Comparison of ENCODE assay signal across 8 cellular contexts in the genomic region with DNA sequence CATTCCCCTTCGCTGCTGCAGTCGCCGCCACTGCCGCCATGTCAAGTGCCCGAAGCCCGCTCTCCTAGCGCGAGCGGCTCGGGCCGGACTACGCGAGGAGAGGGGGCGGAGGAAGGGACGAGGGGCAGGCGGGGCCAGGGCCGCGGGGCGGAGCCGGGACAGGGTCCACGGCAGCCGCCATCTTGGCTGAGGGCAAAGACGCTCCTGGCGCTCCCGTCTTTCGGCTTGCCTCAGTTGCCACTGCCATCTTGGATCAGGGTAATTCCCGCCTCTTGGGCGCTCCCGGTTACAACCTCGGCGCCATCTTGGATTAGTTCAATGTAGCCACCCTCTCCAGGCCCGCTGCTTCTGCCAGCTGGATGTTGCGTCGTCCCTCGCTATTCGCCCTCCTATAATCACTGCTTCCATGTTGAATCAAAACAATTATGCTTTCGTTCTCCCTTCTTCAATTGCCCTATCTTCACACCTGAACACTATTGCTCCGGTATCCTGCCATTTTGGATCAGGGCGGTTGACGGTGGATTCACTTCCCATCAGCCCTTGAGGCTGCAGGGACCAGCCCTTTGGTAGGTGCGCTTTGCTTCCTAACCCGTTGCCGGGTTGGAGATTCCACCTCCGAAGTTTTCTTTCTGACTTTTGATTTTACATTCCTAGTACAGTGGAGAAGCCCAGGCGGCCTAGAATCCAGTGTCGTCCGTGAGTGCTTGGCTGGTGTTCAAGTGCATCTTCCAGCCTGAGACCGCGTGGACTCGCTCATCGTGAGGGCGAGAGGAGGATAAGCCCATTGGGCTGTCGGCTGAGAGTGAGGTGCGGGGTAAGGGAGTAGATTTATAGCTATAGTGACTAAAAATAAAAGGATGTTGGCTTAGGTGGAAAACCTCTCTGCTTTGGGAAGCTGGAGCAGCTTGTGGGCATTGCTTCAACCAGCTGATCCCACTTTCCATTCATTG. TPM values are rescaled to one million over a fixed set of nuclear protein-coding genes. Genes with fewer than 3 reads are reported as not detected.
DNase-seq lines count a peak whose midpoint lies in the region; ATAC-seq, FAIRE-seq and TF ChIP-seq lines count a peak whose summit lies in the region.

Gene HACD2, minus strand, starts transcription at position 66 of the 950 bp plus-strand sequence. Its CDS starts 26 bp downstream, at position 40.

- H3K14ac ChIP-seq in H1 (ENCODE audit: insufficient read length) = no peak within 1 kb of the TSS

- no peak for FAIRE-seq in H1 (lab: Jason Lieb, UNC)

- H3K18ac ChIP-seq in H1 (ENCODE audit: extremely low read depth, low read length) = peak within 1 kb of the TSS; percentile 94

- H3K4me3 ChIP-seq in H1 (ENCODE audit: extremely low read depth in 1 of 4, insufficient read depth in 2 of 4, low read depth in 3 of 4, low read length in 4 of 4) = peak within 1 kb of the TSS; percentile 80 to 99 (median 88)

- 3% methylated on average over 43 of the region's 54 CpGs; no CpG with 5 or more reads in 1 of the 2 experiments for WGBS in H1 (ENCODE audit: extremely low coverage in 1 of 2, insufficient coverage in 1 of 2, insufficient read length in 1 of 2, insufficient replicate concordance in 2 of 2, low coverage in 1 of 2, low lambda C conversion rate in 2 of 2, missing lambda C conversion rate in 1 of 2), 2 experiments

- peak within 1 kb of the TSS; percentile 90 for H3K56ac ChIP-seq in H1 (replicated peaks; ENCODE audit: insufficient read length, low read depth, low read length)

- no peaks in the 10 kb centered on the region for H3K79me1 ChIP-seq in H1 (ENCODE audit: low read depth, low read length)

- peaks cover 0 to 12% (median 3%) of the 10 kb centered on the region in 4 experiments; a peak in 2 of 8 replicates for H3K36me3 ChIP-seq in H1 (ENCODE audit: control insufficient read depth in 2 of 4, insufficient read depth in 4 of 4, low read length in 3 of 4)

- peaks cover 13% of the 10 kb centered on the region for H3K4me1 Mint-ChIP-seq in memory B cell

- H3K4me3 Mint-ChIP-seq in memory B cell = no peak within 1 kb of the TSS

- CTCF ChIA-PET in H1 (lab: Charles Lee; ENCODE audit: partially characterized antibody) = interaction anchor here (0.8 to 3.4 kb wide), 7 partner anchors 14 to 57 kb away, joined by 3 to 16 read pairs (median 4); no protein-coding TSS in a partner anchor

- H2BK5ac ChIP-seq in H1 (ENCODE audit: low read depth, low read length) = peak within 1 kb of the TSS; percentile 100

- no peak for TF ChIP-seq RAD21 in H1 (IDR thresholded peaks at IDR 0.05 in 1 of 2, conservative IDR thresholded peaks at IDR 0.05 in 1 of 2; ENCODE audit: low read depth in 2 of 2, low read length in 2 of 2)

- TF ChIP-seq EP300 in H1 (IDR thresholded peaks at IDR 0.05; ENCODE audit: borderline replicate concordance in 1 of 2, low read depth in 2 of 2, low read length in 2 of 2) = no peak

- H3K27me3 Mint-ChIP-seq in memory B cell = no peaks in the 10 kb centered on the region

- peak within 1 kb of the TSS; percentile 82 for H2BK15ac ChIP-seq in H1 (ENCODE audit: low read length)

- peak within 1 kb of the TSS; percentile 70 for H2BK120ac ChIP-seq in H1 (replicated peaks; ENCODE audit: low read depth, low read length)

- ATAC-seq in GM21360 (IDR thresholded peaks at IDR 0.05; ENCODE audit: unreplicated experiment) = peak; percentile 89
- peak; percentile 90 for ATAC-seq in memory B cell (ENCODE audit: low read depth)

- peak within 1 kb of the TSS; percentile 80 for H4K91ac ChIP-seq in H1 (replicated peaks; ENCODE audit: insufficient read length, low read length)

- no peak within 1 kb of the TSS for H3K23ac ChIP-seq in H1 (ENCODE audit: insufficient read length)

- peaks cover 17% of the 10 kb centered on the region for H3K36me3 Mint-ChIP-seq in memory B cell

- H3K4me2 ChIP-seq in H1 (ENCODE audit: insufficient read depth in 1 of 2, low read depth in 2 of 2, low read length in 2 of 2) = peak within 1 kb of the TSS; percentile 87 to 96

- TF ChIP-seq CTCF in H1 (IDR thresholded peaks at IDR 0.05; ENCODE audit: control extremely low read depth in 1 of 3, insufficient read depth in 1 of 3, low read depth in 1 of 3, low read length in 3 of 3) = no peak

- peaks cover 9% of the 10 kb centered on the region in 2 experiments; a peak in 3 of 4 replicates for H3K9me3 ChIP-seq in H1 (ENCODE audit: insufficient read depth in 2 of 2, low read depth in 1 of 2, low read length in 1 of 2)

- H3K4ac ChIP-seq in H1 (replicated peaks; ENCODE audit: insufficient read length, low read depth, low read length) = peak within 1 kb of the TSS; percentile 48

- peaks cover 0 to 1% of the 10 kb centered on the region in 2 experiments for H4K20me1 ChIP-seq in H1 (replicated peaks in 1 of 2; ENCODE audit: control insufficient read depth in 1 of 2, insufficient read depth in 2 of 2, low read length in 2 of 2)

- POLR2A ChIA-PET in H1 (lab: Charles Lee; ENCODE audit: partially characterized antibody) = interaction anchor here (0.8 to 2.5 kb wide), 14 partner anchors 9 to 818 kb away, joined by 3 to 12 read pairs (median 4); no protein-coding TSS in a partner anchor

- peak within 1 kb of the TSS; percentile 98 for H4K8ac ChIP-seq in H1 (ENCODE audit: extremely low read depth, insufficient read depth, low read length)

- peaks cover 15% of the 10 kb centered on the region for H3K23me2 ChIP-seq in H1 (ENCODE audit: low read depth, low read length)

- peaks cover 0 to 3% of the 10 kb centered on the region in 2 experiments; a peak in 2 of 4 replicates for H3K79me2 ChIP-seq in H1 (ENCODE audit: control insufficient read depth in 1 of 2, insufficient read depth in 2 of 2, low read length in 2 of 2)

- peaks cover 0 to 3% (median 0%) of the 10 kb centered on the region in 4 experiments; a peak in 3 of 7 replicates for H3K4me1 ChIP-seq in H1 (replicated peaks in 1 of 4; ENCODE audit: control insufficient read depth in 3 of 4, insufficient read depth in 4 of 4, low read length in 3 of 4)

- peak within 1 kb of the TSS; percentile 86 for H4K5ac ChIP-seq in H1 (ENCODE audit: insufficient read length, low read depth, low read length)

- H3K9me3 Mint-ChIP-seq in memory B cell = peaks cover 4% of the 10 kb centered on the region

- H2AFZ ChIP-seq in H1 (ENCODE audit: low read length) = peak within 1 kb of the TSS; percentile 100

- H3K27ac Mint-ChIP-seq in memory B cell = no peak within 1 kb of the TSS

- DNase-seq in COLO668 (lab: John Stamatoyannopoulos, UW; ENCODE audit: unreplicated experiment) = peak; percentile 94
- DNase-seq in HT1080 (ENCODE audit: low read depth) = peak; percentile 98
- peak; percentile 97 for DNase-seq in NOMO-1 treated with DMSO at 0.1 percent for 48 hours (lab: John Stamatoyannopoulos, UW; ENCODE audit: unreplicated experiment)
- DNase-seq in activated CD8-positive, alpha-beta memory T cell treated with anti-CD3 and anti-CD28 coated beads for 4 hours (ENCODE audit: low read depth in 2 of 2) = peak; percentile 85 to 90
- peak; percentile 95 for DNase-seq in H1 (ENCODE audit: low read depth in 1 of 2, low spot score in 2 of 2)
- peak; percentile 92 to 94 for DNase-seq in memory B cell (ENCODE audit: low spot score in 2 of 2)
- peak; percentile 85 for DNase-seq in stimulated activated CD8-positive, alpha-beta memory T cell treated with anti-CD3 and anti-CD28 coated beads, Interleukin-12 subunit alpha, Interleukin-12 subunit beta, amount 100 ng/mL, for 24 hours (ENCODE audit: extremely low read depth)

- no peaks in the 10 kb centered on the region for H3K27me3 ChIP-seq in H1 (replicated peaks in 1 of 4; ENCODE audit: control insufficient read depth in 3 of 4, extremely low read depth in 1 of 4, insufficient read depth in 3 of 4, low read length in 3 of 4)

- peak; percentile 70 to 78; a peak in 2 of 3 replicates for TF ChIP-seq POLR2A in H1 (IDR thresholded peaks at IDR 0.05; ENCODE audit: control extremely low read depth in 1 of 2, low read depth in 2 of 2, low read length in 2 of 2)

- peak within 1 kb of the TSS; percentile 100; the same call in 1 of the 2 replicates for H2BK12ac ChIP-seq in H1 (ENCODE audit: low read depth, low read length)

- H2BK20ac ChIP-seq in H1 (ENCODE audit: low read length) = no peak within 1 kb of the TSS

- H3K27ac ChIP-seq in H1 (ENCODE audit: low read depth, low read length) = peak within 1 kb of the TSS; percentile 100

- peak within 1 kb of the TSS; percentile 96; the same call in 1 of the 2 replicates for H2AK5ac ChIP-seq in H1 (ENCODE audit: low read depth, low read length)

- peak within 1 kb of the TSS; percentile 92 to 100 (median 98) for H3K9ac ChIP-seq in H1 (replicated peaks in 1 of 4; ENCODE audit: extremely low read depth in 1 of 4, low read depth in 3 of 4, low read length in 3 of 4)

TF ChIP-seq in H1, 55 proteins besides CTCF, POLR2A, EP300 and RAD21 (continues in another document):
- no peak for TF ChIP-seq RFX5 (IDR thresholded peaks at IDR 0.05; ENCODE audit: borderline replicate concordance, low read depth, low read length)
- TF ChIP-seq TBP (IDR thresholded peaks at IDR 0.05; ENCODE audit: low read depth, low read length) = peak; percentile 80
- TF ChIP-seq BACH1 (IDR thresholded peaks at IDR 0.05; ENCODE audit: low read length) = no peak
- TF ChIP-seq ASH2L (IDR thresholded peaks at IDR 0.05; ENCODE audit: low read length) = no peak
- peak; percentile 76 for TF ChIP-seq POLR2AphosphoS5 (IDR thresholded peaks at IDR 0.05; ENCODE audit: low read depth, low read length)
- no peak; the same call in 1 of the 2 replicates for TF ChIP-seq CHD2 (IDR thresholded peaks at IDR 0.05; ENCODE audit: low read length)
- TF ChIP-seq SIN3A (conservative IDR thresholded peaks at IDR 0.05 in 1 of 2, IDR thresholded peaks at IDR 0.05 in 1 of 2; ENCODE audit: low read depth in 1 of 2, low read length in 2 of 2) = no peak; a peak in 1 of 4 replicates
- TF ChIP-seq SRF (IDR thresholded peaks at IDR 0.05; ENCODE audit: low read depth, low read length) = no peak
- no peak for TF ChIP-seq MAFK (IDR thresholded peaks at IDR 0.05; ENCODE audit: low read depth, low read length)
- TF ChIP-seq CBX8 (IDR thresholded peaks at IDR 0.05; ENCODE audit: borderline replicate concordance, low read depth, low read length) = no peak
- TF ChIP-seq SP1 (IDR thresholded peaks at IDR 0.05; ENCODE audit: low read depth, low read length) = no peak

RNA-seq across cellular contexts. Expression of gene HACD2, which starts in this region (rescaled TPM):
- 33.5 and 48.7 TPM in 2 replicates for total RNA-seq in HT1080 (2014; rRNA removed; shearing (Covaris generic))
- polyA plus RNA-seq in HT1080 (2015; cell fraction: cytosol; rRNA removed) = 40.7 and 49.7 TPM in 2 replicates
- 43.1 and 50.2 TPM in 2 replicates for polyA plus RNA-seq in HT1080 (2015; cell fraction: nucleus; rRNA removed)
- total RNA-seq in H1 (2021; fragmentation: NEBNext Ultra II Directional; extraction: Animal tissue kit (Norgen Biotek cat#: 25700)) = 29.8 and 31.2 TPM in 2 replicates
- 12.7 and 24.9 TPM in 2 replicates for polyA plus RNA-seq in H1 (2011; rRNA removed)
- 21.3 TPM for polyA plus RNA-seq in H1 (2011; cell fraction: cytosol; rRNA removed)
- 8.1 TPM for polyA plus RNA-seq in H1 (2011; cell fraction: nucleus; rRNA removed)
- polyA plus RNA-seq in H1 (2012, experiment 1 of 2) = 10.8 to 22.7 TPM (median 13.1 TPM) in 4 replicates
- 2.3 TPM for polyA plus RNA-seq in H1 (2012, experiment 2 of 2)
- polyA plus RNA-seq in H1 (2013, experiment 1 of 2) = 29.0 TPM
- 32.0 TPM for polyA plus RNA-seq in H1 (2013, experiment 2 of 2)
- polyA minus RNA-seq in H1 (2011; rRNA and poly(A)+ RNA removed) = 51.4 and 71.5 TPM in 2 replicates
- polyA minus RNA-seq in H1 (2011; cell fraction: cytosol; rRNA and poly(A)+ RNA removed) = 19.5 TPM
- 14.9 TPM for polyA minus RNA-seq in H1 (2011; cell fraction: nucleus; rRNA and poly(A)+ RNA removed)

Comparison
In these comparisons a context has a peak if more than half of its experiments do, and no peak if none do; other contexts are left out.
1. Peak in every context shown above with its lines: DNase-seq, ATAC-seq, H3K4me3 ChIP-seq and H3K27ac ChIP-seq.